14 cellular contexts compared by ENCODE assay signal in the genomic region with DNA sequence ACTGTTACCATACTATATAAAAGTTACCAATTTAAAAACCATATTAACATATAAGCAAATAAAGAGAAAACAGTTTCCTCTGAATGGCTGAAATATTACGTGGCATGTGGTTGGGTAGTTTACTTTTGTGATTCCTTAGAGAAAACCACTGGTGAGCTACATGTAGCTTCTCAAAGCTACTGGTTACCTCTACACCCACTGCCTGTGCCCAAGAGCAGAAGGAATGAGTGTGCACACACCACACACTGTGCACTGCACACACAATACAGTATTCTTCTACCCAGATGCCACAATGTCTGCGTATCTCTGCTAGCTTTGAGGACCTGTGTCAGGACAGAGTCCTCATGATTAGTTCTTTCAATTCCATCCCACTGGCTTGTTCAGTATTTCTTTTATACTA. TPM values are rescaled to one million over a fixed set of nuclear protein-coding genes. Genes with fewer than 3 reads are reported as not detected.
A peak's percentile ranks its signal among the peaks of the same experiment; 100 is the strongest.
DNase-seq lines count a peak whose midpoint lies in the region; ATAC-seq and TF ChIP-seq lines count a peak whose summit lies in the region.
"Had no signal": no experiment of that assay in that cellular context is flagged by ENCODE, and none has a peak within 500 bp of the region (broad histone marks: within the 10 kb centered on the region; RNA-seq: fewer than 3 reads in every experiment).

No MANE protein-coding gene starts in this region.

- no peak overlapping the region for H3K27ac Mint-ChIP-seq in activated CD4-positive, alpha-beta T cell treated with anti-CD3 and anti-CD28 coated beads, Interleukin-2, amount 10 ng/mL, durations not matched to agents 7 days and 5 days
- H3K27ac Mint-ChIP-seq in natural killer cell, result peak overlapping the region; percentile 98 to 99
- H3K27ac Mint-ChIP-seq: stimulated activated memory B cell treated with anti-CD40 and anti-IgM and Interleukin-4, amounts not matched to agents 10 μg/mL and 1 μg/mL and 100 μg/mL, for 72 hours had no signal

- ATAC-seq in natural killer cell, result no peak
- ATAC-seq in GM19452 (IDR thresholded peaks at IDR 0.05; ENCODE audit: unreplicated experiment), result no peak
- ATAC-seq: stimulated activated memory B cell treated with anti-CD40 and anti-IgM and Interleukin-4, amounts not matched to agents 10 μg/mL and 1 μg/mL and 100 μg/mL, for 72 hours had no signal

- TF ChIP-seq CTCF in natural killer cell (IDR thresholded peaks at IDR 0.05), result no peak

- H3K27me3 Mint-ChIP-seq in activated CD4-positive, alpha-beta T cell treated with anti-CD3 and anti-CD28 coated beads, Interleukin-2, amount 10 ng/mL, durations not matched to agents 7 days and 5 days, result no peaks in the 10 kb centered on the region
- no peaks in the 10 kb centered on the region for H3K27me3 Mint-ChIP-seq in natural killer cell (ENCODE audit: low read depth in 2 of 2)
- H3K27me3 Mint-ChIP-seq: activated naive CD4-positive, alpha-beta T cell treated with anti-CD3 and anti-CD28 coated beads, Interleukin-2, amount 50 U/mL, for 24 hours; stimulated activated memory B cell treated with anti-CD40 and anti-IgM and Interleukin-4, amounts not matched to agents 10 μg/mL and 1 μg/mL and 100 μg/mL, for 72 hours had no signal

- H3K36me3 Mint-ChIP-seq in activated CD4-positive, alpha-beta T cell treated with anti-CD3 and anti-CD28 coated beads, Interleukin-2, amount 10 ng/mL, durations not matched to agents 7 days and 5 days (ENCODE audit: low read depth), result peaks cover 53% of the 10 kb centered on the region
- H3K36me3 Mint-ChIP-seq in natural killer cell, result peaks cover 14% of the 10 kb centered on the region

- CTCF ChIA-PET in activated CD4-positive, alpha-beta T cell treated with anti-CD3 and anti-CD28 coated beads, Interleukin-2, amount 10 ng/mL, durations not matched to agents 7 days and 5 days (lab: Charles Lee), result interaction anchor here (1.1 to 1.5 kb wide), 3 partner anchors 10 to 101 kb away, joined by 3 to 6 read pairs (median 3); partner anchors contain the start of gene YPEL1

- no peaks in the 10 kb centered on the region for H3K9me3 Mint-ChIP-seq in activated CD4-positive, alpha-beta T cell treated with anti-CD3 and anti-CD28 coated beads, Interleukin-2, amount 10 ng/mL, durations not matched to agents 7 days and 5 days
- no peaks in the 10 kb centered on the region for H3K9me3 Mint-ChIP-seq in natural killer cell
- H3K9me3 Mint-ChIP-seq: activated naive CD4-positive, alpha-beta T cell treated with anti-CD3 and anti-CD28 coated beads, Interleukin-2, amount 50 U/mL, for 24 hours; stimulated activated memory B cell treated with anti-CD40 and anti-IgM and Interleukin-4, amounts not matched to agents 10 μg/mL and 1 μg/mL and 100 μg/mL, for 72 hours had no signal

- H3K4me3 Mint-ChIP-seq in activated CD4-positive, alpha-beta T cell treated with anti-CD3 and anti-CD28 coated beads, Interleukin-2, amount 10 ng/mL, durations not matched to agents 7 days and 5 days, result no peak overlapping the region
- H3K4me3 Mint-ChIP-seq in natural killer cell, result peak overlapping the region; percentile 73
- H3K4me3 Mint-ChIP-seq: activated naive CD4-positive, alpha-beta T cell treated with anti-CD3 and anti-CD28 coated beads, Interleukin-2, amount 50 U/mL, for 24 hours; stimulated activated memory B cell treated with anti-CD40 and anti-IgM and Interleukin-4, amounts not matched to agents 10 μg/mL and 1 μg/mL and 100 μg/mL, for 72 hours had no signal

- POLR2A ChIA-PET in activated CD4-positive, alpha-beta T cell treated with anti-CD3 and anti-CD28 coated beads, Interleukin-2, amount 10 ng/mL, durations not matched to agents 7 days and 5 days (lab: Charles Lee), result no interaction called here

- intact Hi-C loops in natural killer cell (cut with micrococcal nuclease), result loop anchor here (5.0 kb wide), 1 partner anchor 69 kb away; no protein-coding TSS in a partner anchor

- peak; percentile 42 to 61 for DNase-seq in activated CD4-positive, alpha-beta T cell treated with anti-CD3 and anti-CD28 coated beads, Interleukin-2, amount 50 U/mL, for 48 hours
- no peak for DNase-seq in activated CD4-positive, alpha-beta T cell treated with anti-CD3 and anti-CD28 coated beads, Interleukin-2, amount 10 ng/mL, durations not matched to agents 7 days and 5 days
- DNase-seq in HCEC 1CT (peak; percentile 46), amniotic stem cell (lab: John Stamatoyannopoulos, UW) (peak; percentile 2), natural killer cell (no peak), NCI-H446 treated with DMSO at 0.1 percent for 48 hours (lab: John Stamatoyannopoulos, UW) (no peak), EL (no peak)
- DNase-seq: head of caudate nucleus; NCI-H1436; NK-92 treated with Interleukin-12 subunit alpha and Interleukin-12 subunit beta, amount 100 ng/mL, for 24 hours; upper lobe of left lung had no signal

- H3K4me1 Mint-ChIP-seq in activated CD4-positive, alpha-beta T cell treated with anti-CD3 and anti-CD28 coated beads, Interleukin-2, amount 10 ng/mL, durations not matched to agents 7 days and 5 days, result peaks cover 47% of the 10 kb centered on the region
- peaks cover 85 to 86% of the 10 kb centered on the region in 2 donors for H3K4me1 Mint-ChIP-seq in natural killer cell

RNA-seq across cellular contexts. Expression of gene YPEL1, which starts 25.5 kb away (rescaled TPM):
- total RNA-seq in activated CD4-positive, alpha-beta T cell treated with anti-CD3 and anti-CD28 coated beads, Interleukin-2, amount 10 ng/mL, durations not matched to agents 7 days and 5 days, result 10 to 100 TPM in 1 of 2 experiments, 1 to 10 TPM in 1; 8.9 to 11.0 TPM
- total RNA-seq in natural killer cell, result 10 to 100 TPM; 59.9 to 86.3 (median 68.8) TPM

Comparison
In these comparisons a context has a peak if more than half of its experiments do, and no peak if none do; other contexts are left out.
1. DNase-seq: peak in activated CD4-positive, alpha-beta T cell treated with anti-CD3 and anti-CD28 coated beads, Interleukin-2, amount 50 U/mL, for 48 hours (2 of 2), HCEC 1CT (single experiment) and amniotic stem cell (single experiment); none in activated CD4-positive, alpha-beta T cell treated with anti-CD3 and anti-CD28 coated beads, Interleukin-2, amount 10 ng/mL, durations not matched to agents 7 days and 5 days (single experiment), natural killer cell (single experiment), NCI-H446 treated with DMSO at 0.1 percent for 48 hours (single experiment) and EL (single experiment).
2. RNA of gene YPEL1, which starts 25.5 kb away (total RNA-seq): 59.9 to 86.3 TPM in natural killer cell; 8.9 to 11.0 TPM in activated CD4-positive, alpha-beta T cell treated with anti-CD3 and anti-CD28 coated beads, Interleukin-2, amount 10 ng/mL, durations not matched to agents 7 days and 5 days; every median in the first group is over 4 times any median in the second.